ENCODE assay signal across 15 cellular contexts in genomic region chr2:113202305-113203216, GRCh38. TPM values are rescaled to one million over a fixed set of nuclear protein-coding genes. Genes with fewer than 3 reads are reported as not detected.
DNase-seq lines count a peak whose midpoint lies in the region; ATAC-seq and TF ChIP-seq lines count a peak whose summit lies in the region.
"Had no signal": no experiment of that assay in that cellular context is flagged by ENCODE, and none has a peak within 500 bp of the region (broad histone marks: within the 10 kb centered on the region; RNA-seq: fewer than 3 reads in every experiment).

No MANE protein-coding gene starts in this region.

- no peak overlapping the region for H2AK5ac ChIP-seq in mesendoderm (ENCODE audit: low read length)

- intact Hi-C loops in dendritic cell treated with granulocyte-macrophage colony-stimulating factor and Interleukin-4, amounts not matched to agents 40 ng/mL and 50 ng/mL, for 4 days (cut with micrococcal nuclease) = loop anchor here (5.0 kb wide), 2 partner anchors 170 to 190 kb away; no protein-coding TSS in a partner anchor

- H3K9me3 Mint-ChIP-seq in dendritic cell treated with granulocyte-macrophage colony-stimulating factor and Interleukin-4, amounts not matched to agents 40 ng/mL and 50 ng/mL, for 4 days = no peaks in the 10 kb centered on the region
- H3K9me3 Mint-ChIP-seq in osteocyte (ENCODE audit: unreplicated experiment) (no peaks in the 10 kb centered on the region), progenitor cell of endocrine pancreas (ENCODE audit: low read depth) (no peaks in the 10 kb centered on the region)
- H3K9me3 Mint-ChIP-seq: T-helper 1 cell treated with Interleukin-12 subunit alpha and Interleukin-12 subunit beta and Interleukin-4 antibody, amounts not matched to agents 30 μg/mL and 1 μg/mL, for 36 hours had no signal

- H2BK5ac ChIP-seq in mesendoderm (ENCODE audit: low read length) = no peak overlapping the region

- no peak overlapping the region for H3K9ac ChIP-seq in mesendoderm (ENCODE audit: low read length)

- H3K4me3 ChIP-seq in mesendoderm (ENCODE audit: low read length) = no peak overlapping the region

- H3K4me1 Mint-ChIP-seq in dendritic cell treated with granulocyte-macrophage colony-stimulating factor and Interleukin-4, amounts not matched to agents 40 ng/mL and 50 ng/mL, for 4 days (ENCODE audit: low read depth) = peaks cover 30% of the 10 kb centered on the region
- peaks cover 29% of the 10 kb centered on the region for H3K4me1 Mint-ChIP-seq in osteocyte (ENCODE audit: unreplicated experiment)
- H3K4me1 Mint-ChIP-seq in progenitor cell of endocrine pancreas (ENCODE audit: low read depth) = peaks cover 1% of the 10 kb centered on the region

- H4K8ac ChIP-seq in mesendoderm (ENCODE audit: low read depth, low read length) = no peak overlapping the region

- no peaks in the 10 kb centered on the region for H3K27me3 ChIP-seq in mesendoderm (ENCODE audit: insufficient read depth, low read length, poor library complexity)

- H4K5ac ChIP-seq in mesendoderm (ENCODE audit: low read length) = no peak overlapping the region

- H3K23ac ChIP-seq in mesendoderm (ENCODE audit: low read length) = no peak overlapping the region

- H3K4me2 ChIP-seq in mesendoderm (ENCODE audit: low read length) = no peak overlapping the region

- no peak overlapping the region for H3K56ac ChIP-seq in mesendoderm (ENCODE audit: low read length)

- H3K4me1 ChIP-seq in mesendoderm (ENCODE audit: control insufficient read depth, low read depth, low read length) = no peaks in the 10 kb centered on the region

- no peak overlapping the region for H2BK15ac ChIP-seq in mesendoderm (replicated peaks; ENCODE audit: low read depth)

- TF ChIP-seq CTCF in osteocyte (IDR thresholded peaks at IDR 0.05) = no peak
- no peak for TF ChIP-seq CTCF in progenitor cell of endocrine pancreas (IDR thresholded peaks at IDR 0.05; ENCODE audit: unreplicated experiment)

- no peak overlapping the region for H3K4me3 Mint-ChIP-seq in dendritic cell treated with granulocyte-macrophage colony-stimulating factor and Interleukin-4, amounts not matched to agents 40 ng/mL and 50 ng/mL, for 4 days
- H3K4me3 Mint-ChIP-seq in osteocyte (ENCODE audit: unreplicated experiment) (no peak overlapping the region), progenitor cell of endocrine pancreas (ENCODE audit: low read depth) (no peak overlapping the region)
- H3K4me3 Mint-ChIP-seq: T-helper 1 cell treated with Interleukin-12 subunit alpha and Interleukin-12 subunit beta and Interleukin-4 antibody, amounts not matched to agents 30 μg/mL and 1 μg/mL, for 36 hours had no signal

- ATAC-seq in HG03097 (IDR thresholded peaks at IDR 0.05; ENCODE audit: low FRiP score, unreplicated experiment) = no peak
- ATAC-seq: stimulated activated naive CD8-positive, alpha-beta T cell treated with anti-CD3 and anti-CD28 coated beads, Interleukin-15, Interleukin-2, amounts not matched to agents 100 U/mL and 50 U/mL, for 24 hours had no signal

- no peaks in the 10 kb centered on the region for H3K27me3 Mint-ChIP-seq in dendritic cell treated with granulocyte-macrophage colony-stimulating factor and Interleukin-4, amounts not matched to agents 40 ng/mL and 50 ng/mL, for 4 days
- H3K27me3 Mint-ChIP-seq in osteocyte (ENCODE audit: unreplicated experiment) = no peaks in the 10 kb centered on the region
- no peaks in the 10 kb centered on the region for H3K27me3 Mint-ChIP-seq in progenitor cell of endocrine pancreas

- H3K27ac Mint-ChIP-seq in dendritic cell treated with granulocyte-macrophage colony-stimulating factor and Interleukin-4, amounts not matched to agents 40 ng/mL and 50 ng/mL, for 4 days = peak overlapping the region; percentile 50
- H3K27ac Mint-ChIP-seq in osteocyte (ENCODE audit: unreplicated experiment) (peak overlapping the region; percentile 18), progenitor cell of endocrine pancreas (no peak overlapping the region)
- H3K27ac Mint-ChIP-seq: T-helper 1 cell treated with Interleukin-12 subunit alpha and Interleukin-12 subunit beta and Interleukin-4 antibody, amounts not matched to agents 30 μg/mL and 1 μg/mL, for 36 hours had no signal

- no CpG with 5 or more reads among the region's 13 CpGs for WGBS in mesendoderm (ENCODE audit: extremely low coverage, insufficient coverage, low lambda C conversion rate)

- H3K79me2 ChIP-seq in mesendoderm (ENCODE audit: control insufficient read depth, insufficient read depth, low read length) = no peaks in the 10 kb centered on the region

- H3K79me1 ChIP-seq in mesendoderm (ENCODE audit: low read length) = no peaks in the 10 kb centered on the region

- peaks cover 49% of the 10 kb centered on the region for H3K36me3 Mint-ChIP-seq in dendritic cell treated with granulocyte-macrophage colony-stimulating factor and Interleukin-4, amounts not matched to agents 40 ng/mL and 50 ng/mL, for 4 days (ENCODE audit: low read depth)
- no peaks in the 10 kb centered on the region for H3K36me3 Mint-ChIP-seq in osteocyte (ENCODE audit: unreplicated experiment)
- H3K36me3 Mint-ChIP-seq in progenitor cell of endocrine pancreas (ENCODE audit: insufficient read depth) = no peaks in the 10 kb centered on the region

- no peaks in the 10 kb centered on the region for H3K36me3 ChIP-seq in mesendoderm (ENCODE audit: control insufficient read depth, insufficient read depth, low read length)

- no peak overlapping the region for H3K27ac ChIP-seq in mesendoderm (ENCODE audit: low read depth, low read length)

- no peak overlapping the region for H3K18ac ChIP-seq in mesendoderm (ENCODE audit: low read length)

- no peak overlapping the region for H2BK120ac ChIP-seq in mesendoderm (ENCODE audit: low read depth, low read length)

- H3K4ac ChIP-seq in mesendoderm (ENCODE audit: low read depth, low read length) = no peak overlapping the region

- DNase-seq in COR-L47 (lab: John Stamatoyannopoulos, UW) (peak; percentile 17), NCI-H446 treated with DMSO at 0.1 percent for 48 hours (lab: John Stamatoyannopoulos, UW) (peak; percentile 20), osteocyte (ENCODE audit: extremely low spot score, unreplicated experiment) (no peak), progenitor cell of endocrine pancreas (ENCODE audit: low spot score, unreplicated experiment) (no peak), HT-29 (ENCODE audit: low spot score) (no peak), mesendoderm (no peak)
- DNase-seq: activated T-cell treated with anti-CD3 and anti-CD28 coated beads for 4 hours; dermis blood vessel endothelial cell; GOT3; NK-92 treated with Interleukin-12 subunit alpha and Interleukin-12 subunit beta, amount 100 ng/mL, for 24 hours; stimulated activated CD4-positive, alpha-beta T cell treated with anti-CD3 and anti-CD28 coated beads, Interleukin-15, amount 100 ng/mL, for 24 hours; stimulated activated naive CD8-positive, alpha-beta T cell treated with anti-CD3 and anti-CD28 coated beads, Interleukin-15, Interleukin-2, amounts not matched to agents 100 U/mL and 50 U/mL, for 24 hours had no signal

RNA-seq across cellular contexts. Expression of gene PSD4, which starts 28.8 kb away (rescaled TPM):
- total RNA-seq in osteocyte = 6.3 and 8.9 TPM in 2 replicates
- total RNA-seq in progenitor cell of endocrine pancreas = 27.1 and 30.7 TPM in 2 replicates
- 85.5 and 90.1 TPM in 2 replicates for total RNA-seq in HT-29 (2014; rRNA removed; shearing (Covaris generic))
- 0.87 TPM for polyA plus RNA-seq in mesendoderm (2013, experiment 1 of 2)
- 0.90 TPM for polyA plus RNA-seq in mesendoderm (2013, experiment 2 of 2)

Comparison
In these comparisons a context has a peak if more than half of its experiments do, and no peak if none do; other contexts are left out.
1. DNase-seq: peak in COR-L47 (single experiment) and NCI-H446 treated with DMSO at 0.1 percent for 48 hours (single experiment); none in osteocyte (single experiment), progenitor cell of endocrine pancreas (single experiment), HT-29 (single experiment) and mesendoderm (single experiment).